In genomic region chr19:45585158-45585577, GRCh38 we compare ENCODE assay signal across 8 cellular contexts. TPM values are rescaled to one million over a fixed set of nuclear protein-coding genes. Genes with fewer than 3 reads are reported as not detected.
DNase-seq lines count a peak whose midpoint lies in the region; ATAC-seq and TF ChIP-seq lines count a peak whose summit lies in the region.

No MANE protein-coding gene starts in this region.

- H3K27me3 ChIP-seq in BLaER1 (no peaks in the 10 kb centered on the region), MM.1S (replicated peaks; ENCODE audit: insufficient read depth, low read length) (peaks cover 15% of the 10 kb centered on the region), dorsolateral prefrontal cortex (peaks cover 0 to 3% (median 0%) of the 10 kb centered on the region in 45 donors)

- H3K79me2 ChIP-seq in MM.1S (ENCODE audit: low read length): peaks cover 30% of the 10 kb centered on the region

- peak overlapping the region; percentile 87 to 98 (median 96) for H3K27ac Mint-ChIP-seq in nephron

- no peaks in the 10 kb centered on the region for H3K9me3 Mint-ChIP-seq in nephron

- DNase-seq in MM.1S (no peak), dorsolateral prefrontal cortex (no peak), amygdala (lab: John Stamatoyannopoulos, UW) (no peak), epidermal melanocyte (ENCODE audit: insufficient read length, low spot score) (no peak), KBM-7 (no peak)

- H3K4me1 ChIP-seq in BLaER1: peaks cover 33% of the 10 kb centered on the region
- H3K4me1 ChIP-seq in MM.1S (ENCODE audit: low read length): peaks cover 6% of the 10 kb centered on the region; the same call in 1 of the 2 replicates

- TF ChIP-seq CTCF in MM.1S (IDR thresholded peaks at IDR 0.05; ENCODE audit: low read length) (no peak), dorsolateral prefrontal cortex (IDR thresholded peaks at IDR 0.05 in 54 of 56, conservative IDR thresholded peaks at IDR 0.05 in 2 of 56; ENCODE audit: low read depth in 1 of 56, partially characterized antibody in 56 of 56) (no peak), nephron (IDR thresholded peaks at IDR 0.05; ENCODE audit: unreplicated experiment in 3 of 3) (no peak)

- H3K27ac ChIP-seq in BLaER1 (peak overlapping the region; percentile 68), MM.1S (ENCODE audit: low read length) (peak overlapping the region; percentile 19; the same call in 1 of the 2 replicates), dorsolateral prefrontal cortex (peak overlapping the region; percentile 87 to 100 (median 98))

- no peaks in the 10 kb centered on the region for H3K4me1 Mint-ChIP-seq in nephron

- H3K9ac ChIP-seq in BLaER1 (peak overlapping the region; percentile 90), MM.1S (ENCODE audit: low read length) (peak overlapping the region; percentile 44; the same call in 1 of the 2 replicates)

- no peaks in the 10 kb centered on the region for H3K9me2 ChIP-seq in MM.1S (replicated peaks; ENCODE audit: insufficient read depth, low read length)

- H3F3A ChIP-seq in MM.1S (ENCODE audit: insufficient read depth, low read length): no peaks in the 10 kb centered on the region

- peak overlapping the region; percentile 93 for H2AFZ ChIP-seq in MM.1S (ENCODE audit: low read length)

- ATAC-seq in HG03439 (IDR thresholded peaks at IDR 0.05; ENCODE audit: unreplicated experiment): no peak

- H3K4me2 ChIP-seq in BLaER1: peak overlapping the region; percentile 92
- H3K4me2 ChIP-seq in MM.1S (ENCODE audit: low read depth, low read length): peak overlapping the region; percentile 96

- H3K4me3 ChIP-seq in BLaER1: peak overlapping the region; percentile 79
- H3K4me3 ChIP-seq in MM.1S (ENCODE audit: low read length): peak overlapping the region; percentile 80
- H3K4me3 ChIP-seq in dorsolateral prefrontal cortex: peak overlapping the region; percentile 56 to 96 (median 83)

- peak overlapping the region; percentile 86 to 96 (median 94) for H3K4me3 Mint-ChIP-seq in nephron

- no peaks in the 10 kb centered on the region for H3K9me3 ChIP-seq in BLaER1
- no peaks in the 10 kb centered on the region for H3K9me3 ChIP-seq in MM.1S (replicated peaks; ENCODE audit: insufficient read depth, low read length)

- H3K27me3 Mint-ChIP-seq in nephron (ENCODE audit: low read depth): peaks cover 9% of the 10 kb centered on the region

- H3K36me3 Mint-ChIP-seq in nephron (ENCODE audit: low read depth): no peaks in the 10 kb centered on the region

- H3K36me3 ChIP-seq in BLaER1: 0 out of 2 replicates have a peak, but pooled peaks cover 9% of the 10 kb centered on the region
- H3K36me3 ChIP-seq in MM.1S (replicated peaks; ENCODE audit: insufficient read depth, low read length): no peaks in the 10 kb centered on the region

- intact Hi-C loops in dorsolateral prefrontal cortex (cut with DNase I): loop anchor here (2.0 to 10.0 kb wide), 3 partner anchors 60 to 108 kb away; partner anchors contain the start of gene QPCTL (in 1 of the 2)

- in situ Hi-C loops in KBM-7 (cut with MboI; ENCODE audit: low pct_unique_long_range_greater_than_20kb, low sequenced_read_pairs): no loop called here

- H4K20me1 ChIP-seq in BLaER1 (no peaks in the 10 kb centered on the region), MM.1S (ENCODE audit: insufficient read depth, low read length) (no peaks in the 10 kb centered on the region)

RNA-seq across cellular contexts. Expression of gene OPA3, which starts 0.6 kb away (rescaled TPM):
- total RNA-seq in dorsolateral prefrontal cortex: 10 to 100 TPM in 98 of 120 experiments, 1 to 10 TPM in 22; 7.1 to 16.8 (median 11.5) TPM

RNA-seq across cellular contexts. Expression of gene GPR4, which starts 16.8 kb away (rescaled TPM):
- 10 to 100 TPM in 26 of 120 experiments, 1 to 10 TPM in 92, under 1 TPM in 2; 0.78 to 30.3 (median 6.6) TPM for total RNA-seq in dorsolateral prefrontal cortex

RNA-seq across cellular contexts. Expression of gene EML2, which starts 54.0 kb away (rescaled TPM):
- 100 to 1,000 TPM in 112 of 120 experiments, 10 to 100 TPM in 8; 86.4 to 266 (median 132) TPM for total RNA-seq in dorsolateral prefrontal cortex

Comparison
In these comparisons a context has a peak if more than half of its experiments do, and no peak if none do; other contexts are left out.
1. H3K27ac ChIP-seq: peak in every context shown above with its lines; median percentile 98 in dorsolateral prefrontal cortex; 68 in BLaER1; 19 in MM.1S.